In genomic region chr2:25980951-25981350, GRCh38 we compare ENCODE assay signal across 11 cellular contexts. TPM values are rescaled to one million over a fixed set of nuclear protein-coding genes. Genes with fewer than 3 reads are reported as not detected.
DNase-seq lines count a peak whose midpoint lies in the region; ATAC-seq and TF ChIP-seq lines count a peak whose summit lies in the region.
"Had no signal": no experiment of that assay in that cellular context is flagged by ENCODE, and none has a peak within 500 bp of the region (broad histone marks: within the 10 kb centered on the region; RNA-seq: fewer than 3 reads in every experiment).

No MANE protein-coding gene starts in this region.

- no peaks in the 10 kb centered on the region for H3K27me3 Mint-ChIP-seq in CD4-positive, alpha-beta T cell
- H3K27me3 Mint-ChIP-seq in natural killer cell (ENCODE audit: low read depth in 2 of 2): no peaks in the 10 kb centered on the region

- no peaks in the 10 kb centered on the region for H3K9me3 ChIP-seq in CD4-positive, alpha-beta T cell (ENCODE audit: control insufficient read depth, low read length)
- no peaks in the 10 kb centered on the region for H3K9me3 ChIP-seq in HUES48 (ENCODE audit: control insufficient read depth, insufficient read depth, low read length)

- no peak overlapping the region for H3K27ac Mint-ChIP-seq in CD4-positive, alpha-beta T cell
- H3K27ac Mint-ChIP-seq in natural killer cell: no peak overlapping the region

- H3K27ac ChIP-seq in CD4-positive, alpha-beta T cell (ENCODE audit: low read depth, low read length): no peak overlapping the region
- H3K27ac ChIP-seq in HUES48 (ENCODE audit: low read depth, low read length) (no peak overlapping the region), dorsolateral prefrontal cortex (peak overlapping the region in 14 of 59 donors; percentile 4 to 95 (median 90))

- H3K4me3 ChIP-seq in HUES48 (ENCODE audit: low read depth, low read length): peak overlapping the region; percentile 76; the same call in 1 of the 2 replicates
- H3K4me3 ChIP-seq in dorsolateral prefrontal cortex: peak overlapping the region in 58 of 59 donors; percentile 39 to 98 (median 90)

- no peak for TF ChIP-seq CTCF in CD4-positive, alpha-beta T cell (IDR thresholded peaks at IDR 0.05)
- TF ChIP-seq CTCF in dorsolateral prefrontal cortex (IDR thresholded peaks at IDR 0.05 in 54 of 56, conservative IDR thresholded peaks at IDR 0.05 in 2 of 56; ENCODE audit: low read depth in 1 of 56, partially characterized antibody in 56 of 56): no peak
- no peak for TF ChIP-seq CTCF in natural killer cell (IDR thresholded peaks at IDR 0.05)

- H3K9me3 Mint-ChIP-seq in CD4-positive, alpha-beta T cell: no peaks in the 10 kb centered on the region
- no peaks in the 10 kb centered on the region for H3K9me3 Mint-ChIP-seq in natural killer cell

- no peak overlapping the region for H3K9ac ChIP-seq in HUES48 (ENCODE audit: low read depth, low read length)

- no peaks in the 10 kb centered on the region for H3K36me3 Mint-ChIP-seq in CD4-positive, alpha-beta T cell (ENCODE audit: low read depth)
- no peaks in the 10 kb centered on the region for H3K36me3 Mint-ChIP-seq in natural killer cell

- peaks cover 33% of the 10 kb centered on the region for H3K4me1 ChIP-seq in HUES48 (ENCODE audit: control insufficient read depth, insufficient read depth, low read length)

- H3K4me1 Mint-ChIP-seq in CD4-positive, alpha-beta T cell (ENCODE audit: low read depth): peaks cover 23% of the 10 kb centered on the region
- peaks cover 11 to 32% of the 10 kb centered on the region in 2 donors for H3K4me1 Mint-ChIP-seq in natural killer cell

- H3K36me3 ChIP-seq in HUES48 (ENCODE audit: control insufficient read depth, insufficient read depth, low read length): peaks cover 37% of the 10 kb centered on the region

- DNase-seq in CD4-positive, alpha-beta T cell: no peak
- DNase-seq in dorsolateral prefrontal cortex (no peak), natural killer cell (no peak), inferior parietal cortex (ENCODE audit: extremely low spot score) (no peak)
- no peak for DNase-seq in activated effector memory CD4-positive, alpha-beta T cell treated with anti-CD3 and anti-CD28 coated beads, Interleukin-2, amount 50 U/mL, for 16 hours
- DNase-seq in stimulated activated CD4-positive, alpha-beta T cell treated with anti-CD3 and anti-CD28 coated beads, Interleukin-4, amount 100 ng/mL, for 24 hours: no peak
- DNase-seq: DMS 273 treated with DMSO at 0.1 percent for 48 hours, NCI-H1105 treated with DMSO at 0.1 percent for 48 hours, right cardiac atrium had no signal

- POLR2A ChIA-PET in CD4-positive, alpha-beta T cell (lab: Charles Lee): interaction anchor here (1.8 to 2.2 kb wide), 2 partner anchors 10 to 53 kb away, joined by 6 to 12 read pairs; partner anchors contain the start of gene RAB10

- no peak for ATAC-seq in CD4-positive, alpha-beta T cell (ENCODE audit: poor library complexity)
- no peak for ATAC-seq in natural killer cell
- no peak for ATAC-seq in HG02981 (IDR thresholded peaks at IDR 0.05; ENCODE audit: unreplicated experiment)

- no peaks in the 10 kb centered on the region for H3K27me3 ChIP-seq in CD4-positive, alpha-beta T cell (ENCODE audit: control insufficient read depth, insufficient read depth, low read length)
- H3K27me3 ChIP-seq in HUES48 (ENCODE audit: control insufficient read depth, insufficient read depth, low read length): no peaks in the 10 kb centered on the region
- no peaks in the 10 kb centered on the region for H3K27me3 ChIP-seq in dorsolateral prefrontal cortex

- intact Hi-C loops in CD4-positive, alpha-beta T cell (cut with DNase I, micrococcal nuclease): no loop called here
- intact Hi-C loops in dorsolateral prefrontal cortex (cut with DNase I): loop anchor here (5.0 to 10.0 kb wide), 2 partner anchors 51 to 306 kb away; partner anchors contain the start of genes RAB10 (in 2 of the 2) and DTNB (in 1 of the 2)
- intact Hi-C loops in natural killer cell (cut with micrococcal nuclease): no loop called here

- peak overlapping the region; percentile 65 for H3K4me3 Mint-ChIP-seq in CD4-positive, alpha-beta T cell
- H3K4me3 Mint-ChIP-seq in natural killer cell: peak overlapping the region; percentile 21

- CTCF ChIA-PET in CD4-positive, alpha-beta T cell (lab: Charles Lee): no interaction called here

RNA-seq across cellular contexts. Expression of gene KIF3C, which starts 1.3 kb away (rescaled TPM):
- total RNA-seq in CD4-positive, alpha-beta T cell: 1 to 10 TPM; 1.8 to 3.4 TPM
- 100 to 1,000 TPM in 119 of 120 experiments, 10 to 100 TPM in 1; 82.2 to 364 (median 248) TPM for total RNA-seq in dorsolateral prefrontal cortex
- 1 to 10 TPM; 4.4 to 6.8 (median 5.1) TPM for total RNA-seq in natural killer cell

RNA-seq across cellular contexts. Expression of gene RAB10, which starts 52.9 kb away (rescaled TPM):
- total RNA-seq in CD4-positive, alpha-beta T cell: 10 to 100 TPM; 13.5 to 13.8 TPM
- total RNA-seq in dorsolateral prefrontal cortex (100 to 1,000 TPM in 104 of 120 experiments, 10 to 100 TPM in 16; 88.3 to 149 (median 112) TPM), natural killer cell (10 to 100 TPM; 35.8 to 44.2 (median 39.5) TPM)

Comparison
In these comparisons a context has a peak if more than half of its experiments do, and no peak if none do; other contexts are left out.
1. RNA of gene KIF3C, which starts 1.3 kb away (total RNA-seq): 82.2 to 364 TPM in dorsolateral prefrontal cortex; 4.4 to 6.8 TPM in natural killer cell and 1.8 to 3.4 TPM in CD4-positive, alpha-beta T cell; every median in the first group is over 10 times any median in the second.
2. intact Hi-C loops: an anchor here in dorsolateral prefrontal cortex (5.0 to 10.0 kb wide); none called in CD4-positive, alpha-beta T cell and natural killer cell.